In the genomic region with DNA sequence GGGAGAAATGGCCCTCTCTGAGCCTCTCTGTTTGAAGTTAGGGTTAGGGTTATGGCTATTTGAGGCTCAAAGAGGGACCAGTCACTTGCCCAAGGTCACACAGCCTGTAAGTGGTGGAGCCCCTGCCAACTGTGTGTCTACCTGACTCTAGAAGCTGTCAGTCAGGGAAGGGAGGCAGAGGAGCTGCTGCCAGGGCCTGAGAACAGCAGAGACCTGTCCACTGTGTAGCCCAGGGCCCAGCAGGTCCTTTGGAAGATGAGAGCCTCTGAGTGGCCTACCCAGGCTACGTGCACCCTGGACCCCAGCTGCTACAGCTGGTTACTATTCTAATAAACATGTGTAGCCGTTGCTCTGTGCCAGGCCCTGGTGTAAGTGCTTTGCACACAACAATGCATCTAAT, we compare ENCODE assay signal across 19 cellular contexts. TPM values are rescaled to one million over a fixed set of nuclear protein-coding genes. Genes with fewer than 3 reads are reported as not detected.
DNase-seq lines count a peak whose midpoint lies in the region; ATAC-seq and TF ChIP-seq lines count a peak whose summit lies in the region.
"Had no signal": no experiment of that assay in that cellular context is flagged by ENCODE, and none has a peak within 500 bp of the region (broad histone marks: within the 10 kb centered on the region; RNA-seq: fewer than 3 reads in every experiment).

No MANE protein-coding gene starts in this region.

- H3K4me2 ChIP-seq in HCT116 (ENCODE audit: low read length) = peak overlapping the region; percentile 59; the same call in 1 of the 2 replicates

- H3K27ac ChIP-seq in HCT116 (ENCODE audit: low read depth, low read length) (no peak overlapping the region), lower lobe of right lung (peak overlapping the region; percentile 91), stomach smooth muscle (ENCODE audit: low read length) (peak overlapping the region; percentile 41)
- H3K27ac ChIP-seq: parathyroid adenoma had no signal

- H3K79me2 ChIP-seq in HCT116 (ENCODE audit: insufficient read depth, low read length) = no peaks in the 10 kb centered on the region
- H3K79me2 ChIP-seq: parathyroid adenoma had no signal

- H3K4me1 ChIP-seq in HCT116 (ENCODE audit: control insufficient read depth in 1 of 2, insufficient read depth in 2 of 2, low read length in 2 of 2) (peaks cover 77 to 87% of the 10 kb centered on the region in 2 experiments), lower lobe of right lung (peaks cover 49% of the 10 kb centered on the region), stomach smooth muscle (ENCODE audit: control insufficient read depth, insufficient read depth, low read length) (peaks cover 66% of the 10 kb centered on the region)
- H3K4me1 ChIP-seq: parathyroid adenoma had no signal

- POLR2A ChIA-PET in HCT116 (lab: Charles Lee) = no interaction called here

- intact Hi-C loops in HCT116 (cut with micrococcal nuclease) = no loop called here
- intact Hi-C loops in lower lobe of right lung (cut with DNase I) = no loop called here

- H2AFZ ChIP-seq in HCT116 (ENCODE audit: low read depth, low read length, poor library complexity, severe bottlenecking) = no peak overlapping the region
- H2AFZ ChIP-seq: parathyroid adenoma had no signal

- no peaks in the 10 kb centered on the region for H3K9me2 ChIP-seq in HCT116 (ENCODE audit: insufficient read depth)

- TF ChIP-seq CTCF in HCT116 (IDR thresholded peaks at IDR 0.05 in 2 of 3, conservative IDR thresholded peaks at IDR 0.05 in 1 of 3; ENCODE audit: borderline replicate concordance in 1 of 3, insufficient read depth in 1 of 3, low read depth in 2 of 3, low read length in 2 of 3) (no peak), lower lobe of right lung (IDR thresholded peaks at IDR 0.05) (no peak)

- H4K20me1 ChIP-seq in HCT116 (ENCODE audit: insufficient read depth) = no peaks in the 10 kb centered on the region

- no peak overlapping the region for H3K4me3 ChIP-seq in HCT116 (replicated peaks in 1 of 2; ENCODE audit: low read depth in 1 of 2, low read length in 2 of 2)
- H3K4me3 ChIP-seq in lower lobe of right lung = no peak overlapping the region
- H3K4me3 ChIP-seq in stomach smooth muscle (ENCODE audit: low read length in 2 of 2) = no peak overlapping the region
- H3K4me3 ChIP-seq: cardiac muscle cell had no signal

- RAD21 ChIA-PET in HCT116 (lab: Charles Lee; ENCODE audit: low non-redundant PET in 1 of 2, low total read pairs in 2 of 2, uncharacterized antibody in 2 of 2, unreplicated experiment in 2 of 2) = no interaction called here

- BruUV-seq in HCT116 (replicated peaks; lab: Mats Ljungman, UMichigan) = no TSS peak

- H3K36me3 ChIP-seq in HCT116 (ENCODE audit: control insufficient read depth in 1 of 2, insufficient read depth in 2 of 2, low read length in 2 of 2) = no peaks in the 10 kb centered on the region
- H3K36me3 ChIP-seq in lower lobe of right lung = no peaks in the 10 kb centered on the region
- H3K36me3 ChIP-seq in stomach smooth muscle (ENCODE audit: control insufficient read depth in 2 of 2, insufficient read depth in 2 of 2, low read length in 2 of 2) = no peaks in the 10 kb centered on the region
- H3K36me3 ChIP-seq: cardiac muscle cell had no signal

- no peaks in the 10 kb centered on the region for H3K27me3 ChIP-seq in HCT116 (ENCODE audit: insufficient read depth, low read length)
- no peaks in the 10 kb centered on the region for H3K27me3 ChIP-seq in lower lobe of right lung (ENCODE audit: low read depth)
- H3K27me3 ChIP-seq in stomach smooth muscle (ENCODE audit: control insufficient read depth in 1 of 2, insufficient read depth in 2 of 2, low read length in 2 of 2) = no peaks in the 10 kb centered on the region
- H3K27me3 ChIP-seq: cardiac muscle cell had no signal

- CTCF ChIA-PET in HCT116 (lab: Charles Lee) = no interaction called here

- H3K9me3 ChIP-seq in HCT116 (ENCODE audit: control insufficient read depth in 1 of 2, insufficient read depth in 1 of 2, low read depth in 1 of 2, low read length in 2 of 2) (no peaks in the 10 kb centered on the region), lower lobe of right lung (no peaks in the 10 kb centered on the region), stomach smooth muscle (ENCODE audit: control insufficient read depth in 2 of 2, low read length in 2 of 2) (no peaks in the 10 kb centered on the region)
- H3K9me3 ChIP-seq: Caco-2 had no signal

- ATAC-seq in HCT116 = no peak
- ATAC-seq in lower lobe of right lung = no peak
- ATAC-seq in HG03108 (IDR thresholded peaks at IDR 0.05; ENCODE audit: unreplicated experiment) = no peak
- ATAC-seq: stimulated activated effector memory CD8-positive, alpha-beta T cell treated with anti-CD3 and anti-CD28 coated beads, Interleukin-12 subunit alpha, Interleukin-12 subunit beta, amount 100 ng/mL, for 72 hours; T-helper 17 cell; WTC11 had no signal

- no peak for TF ChIP-seq RAD21 in HCT116 (IDR thresholded peaks at IDR 0.05; ENCODE audit: low read depth)

- DNase-seq in HCT116 (ENCODE audit: low read depth, low spot score) (no peak), astrocyte of the hippocampus (ENCODE audit: low read depth, low spot score) (peak; percentile 4), lower lobe of right lung (no peak), CD1c-positive myeloid dendritic cell (ENCODE audit: extremely low spot score) (no peak)
- DNase-seq in activated CD4-positive, alpha-beta T cell treated with anti-CD3 and anti-CD28 coated beads, Interleukin-2, amount 50 U/mL, for 1 hour = no peak
- DNase-seq: activated CD8-positive, alpha-beta memory T cell treated with anti-CD3 and anti-CD28 coated beads for 24 hours; Caco-2; effector CD4-positive, alpha-beta T cell; HFFc6; hippocampal formation; NCI-H1436; NCI-H345; T-helper 17 cell had no signal

- H3K9ac ChIP-seq in HCT116 (ENCODE audit: low read length) (no peak overlapping the region), stomach smooth muscle (ENCODE audit: low read length in 2 of 2) (no peak overlapping the region)
- H3K9ac ChIP-seq: parathyroid adenoma had no signal

- TF ChIP-seq POLR2A in HCT116 (IDR thresholded peaks at IDR 0.05; ENCODE audit: borderline replicate concordance, extremely low read depth, insufficient read depth, insufficient read length) = no peak

TF ChIP-seq in HCT116, 20 proteins besides CTCF, POLR2A, EP300 and RAD21:
- TF ChIP-seq EZH2phosphoT487 (IDR thresholded peaks at IDR 0.05; ENCODE audit: borderline replicate concordance) (no peak), ELF1 (IDR thresholded peaks at IDR 0.05; ENCODE audit: borderline replicate concordance, low read depth) (no peak), JUND (IDR thresholded peaks at IDR 0.05) (no peak), EGR1 (IDR thresholded peaks at IDR 0.05; ENCODE audit: low read depth) (no peak), FOSL1 (IDR thresholded peaks at IDR 0.05; ENCODE audit: low read depth) (no peak), SP1 (IDR thresholded peaks at IDR 0.05; ENCODE audit: low read depth) (no peak)
- TF ChIP-seq, protein P1, sequence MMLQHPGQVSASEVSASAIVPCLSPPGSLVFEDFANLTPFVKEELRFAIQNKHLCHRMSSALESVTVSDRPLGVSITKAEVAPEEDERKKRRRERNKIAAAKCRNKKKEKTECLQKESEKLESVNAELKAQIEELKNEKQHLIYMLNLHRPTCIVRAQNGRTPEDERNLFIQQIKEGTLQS (IDR thresholded peaks at IDR 0.05) = no peak
- TF ChIP-seq, protein P2, sequence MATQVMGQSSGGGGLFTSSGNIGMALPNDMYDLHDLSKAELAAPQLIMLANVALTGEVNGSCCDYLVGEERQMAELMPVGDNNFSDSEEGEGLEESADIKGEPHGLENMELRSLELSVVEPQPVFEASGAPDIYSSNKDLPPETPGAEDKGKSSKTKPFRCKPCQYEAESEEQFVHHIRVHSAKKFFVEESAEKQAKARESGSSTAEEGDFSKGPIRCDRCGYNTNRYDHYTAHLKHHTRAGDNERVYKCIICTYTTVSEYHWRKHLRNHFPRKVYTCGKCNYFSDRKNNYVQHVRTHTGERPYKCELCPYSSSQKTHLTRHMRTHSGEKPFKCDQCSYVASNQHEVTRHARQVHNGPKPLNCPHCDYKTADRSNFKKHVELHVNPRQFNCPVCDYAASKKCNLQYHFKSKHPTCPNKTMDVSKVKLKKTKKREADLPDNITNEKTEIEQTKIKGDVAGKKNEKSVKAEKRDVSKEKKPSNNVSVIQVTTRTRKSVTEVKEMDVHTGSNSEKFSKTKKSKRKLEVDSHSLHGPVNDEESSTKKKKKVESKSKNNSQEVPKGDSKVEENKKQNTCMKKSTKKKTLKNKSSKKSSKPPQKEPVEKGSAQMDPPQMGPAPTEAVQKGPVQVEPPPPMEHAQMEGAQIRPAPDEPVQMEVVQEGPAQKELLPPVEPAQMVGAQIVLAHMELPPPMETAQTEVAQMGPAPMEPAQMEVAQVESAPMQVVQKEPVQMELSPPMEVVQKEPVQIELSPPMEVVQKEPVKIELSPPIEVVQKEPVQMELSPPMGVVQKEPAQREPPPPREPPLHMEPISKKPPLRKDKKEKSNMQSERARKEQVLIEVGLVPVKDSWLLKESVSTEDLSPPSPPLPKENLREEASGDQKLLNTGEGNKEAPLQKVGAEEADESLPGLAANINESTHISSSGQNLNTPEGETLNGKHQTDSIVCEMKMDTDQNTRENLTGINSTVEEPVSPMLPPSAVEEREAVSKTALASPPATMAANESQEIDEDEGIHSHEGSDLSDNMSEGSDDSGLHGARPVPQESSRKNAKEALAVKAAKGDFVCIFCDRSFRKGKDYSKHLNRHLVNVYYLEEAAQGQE (IDR thresholded peaks at IDR 0.05; ENCODE audit: low read depth) = no peak

RNA-seq across cellular contexts. Expression of a gene that starts 15.1 kb away (rescaled TPM):
- total RNA-seq in HCT116 (2021; ENCODE audit: unreplicated experiment) = not detected
- 0.27 and 0.65 TPM in 2 replicates for polyA plus RNA-seq in HCT116 (2012)
- 2.1 TPM for total RNA-seq in lower lobe of right lung
- total RNA-seq: Caco-2, HFFc6 had no signal
